In the genomic region with DNA sequence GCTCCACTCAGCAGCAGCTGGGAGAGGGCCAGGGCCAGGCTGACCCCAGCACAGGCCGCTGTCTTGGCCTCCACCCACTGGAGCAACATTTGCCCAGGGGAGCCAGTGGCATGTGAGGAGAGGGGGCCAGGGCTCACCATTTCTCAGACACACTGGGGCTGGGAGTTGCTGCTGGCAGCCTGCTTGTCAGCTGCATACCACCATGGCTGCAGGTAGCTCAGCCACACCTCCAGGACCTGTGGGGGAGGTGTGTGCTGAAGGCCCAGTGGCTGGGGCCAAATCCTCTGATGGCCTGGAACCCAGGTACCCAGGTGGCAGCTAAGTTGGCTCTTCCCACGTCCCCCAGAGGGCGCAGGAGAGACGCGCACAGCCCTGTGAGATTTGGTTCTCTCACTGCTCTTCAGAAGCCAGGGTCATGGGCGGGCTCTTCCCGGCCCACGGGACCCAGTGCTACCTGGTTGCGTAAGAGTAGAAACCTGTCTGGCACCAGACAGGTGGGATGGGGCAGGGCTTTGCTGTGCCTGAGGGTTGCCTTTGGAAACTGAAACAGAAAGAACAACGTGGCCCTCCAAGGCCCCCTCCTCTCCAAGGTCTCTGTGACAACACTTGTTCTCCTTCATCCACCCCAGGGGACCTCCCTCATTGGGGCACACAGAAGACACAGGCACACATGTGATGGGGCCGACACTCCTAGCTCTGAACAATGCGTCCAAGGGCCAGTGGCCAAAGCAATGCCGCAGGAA, we compare ENCODE assay signal across 8 cellular contexts.
A peak's percentile ranks its signal among the peaks of the same experiment; 100 is the strongest.
DNase-seq lines count a peak whose midpoint lies in the region; ATAC-seq and TF ChIP-seq lines count a peak whose summit lies in the region.

No MANE protein-coding gene starts in this region.

- no peaks in the 10 kb centered on the region for H3K36me3 Mint-ChIP-seq in activated T-helper 17 cell treated with anti-CD3 and anti-CD28 coated beads, Interleukin-2, amount 50 U/mL, for 72 hours (ENCODE audit: low read depth)
- no peaks in the 10 kb centered on the region for H3K36me3 Mint-ChIP-seq in glutamatergic neuron (ENCODE audit: unreplicated experiment)

- H3K27ac ChIP-seq in RWPE1 = no peak overlapping the region

- H3K9me3 Mint-ChIP-seq in activated T-helper 17 cell treated with anti-CD3 and anti-CD28 coated beads, Interleukin-2, amount 50 U/mL, for 72 hours = no peaks in the 10 kb centered on the region
- H3K9me3 Mint-ChIP-seq in glutamatergic neuron (ENCODE audit: unreplicated experiment) = peaks cover 7% of the 10 kb centered on the region

- TF ChIP-seq CTCF in RWPE1 (conservative IDR thresholded peaks at IDR 0.05; ENCODE audit: low read depth) (peak; percentile 70), glutamatergic neuron (IDR thresholded peaks at IDR 0.05; ENCODE audit: partially characterized antibody, unreplicated experiment) (peak; percentile 28)

- no peaks in the 10 kb centered on the region for H3K27me3 Mint-ChIP-seq in activated T-helper 17 cell treated with anti-CD3 and anti-CD28 coated beads, Interleukin-2, amount 50 U/mL, for 72 hours
- peaks cover 6% of the 10 kb centered on the region for H3K27me3 Mint-ChIP-seq in glutamatergic neuron (ENCODE audit: unreplicated experiment)

- peaks cover 3% of the 10 kb centered on the region for H3K4me1 Mint-ChIP-seq in activated T-helper 17 cell treated with anti-CD3 and anti-CD28 coated beads, Interleukin-2, amount 50 U/mL, for 72 hours
- peaks cover 3% of the 10 kb centered on the region for H3K4me1 Mint-ChIP-seq in glutamatergic neuron (ENCODE audit: low read depth, unreplicated experiment)

- DNase-seq in DMS79 (lab: John Stamatoyannopoulos, UW) (peak; percentile 73), Kasumi-1 (lab: John Stamatoyannopoulos, UW) (peak; percentile 17 to 63), RWPE1 (ENCODE audit: low spot score) (peak; percentile 68), glutamatergic neuron (peak; percentile 52), sciatic nerve (ENCODE audit: low spot score) (no peak)

- POLR2A ChIA-PET in RWPE1 (lab: Yijun Ruan, JAX; ENCODE audit: low non-redundant PET) = no interaction called here

- no peak overlapping the region for H3K4me3 Mint-ChIP-seq in activated T-helper 17 cell treated with anti-CD3 and anti-CD28 coated beads, Interleukin-2, amount 50 U/mL, for 72 hours
- H3K4me3 Mint-ChIP-seq in glutamatergic neuron (ENCODE audit: unreplicated experiment) = no peak overlapping the region

- intact Hi-C loops in sciatic nerve (cut with DNase I) = no loop called here

- H3K27ac Mint-ChIP-seq in activated T-helper 17 cell treated with anti-CD3 and anti-CD28 coated beads, Interleukin-2, amount 50 U/mL, for 72 hours = no peak overlapping the region
- no peak overlapping the region for H3K27ac Mint-ChIP-seq in glutamatergic neuron (ENCODE audit: unreplicated experiment)

- peak; percentile 85 for ATAC-seq in activated T-helper 17 cell treated with anti-CD3 and anti-CD28 coated beads, Interleukin-2, amount 50 U/mL, for 72 hours (replicated peaks)
- ATAC-seq in sciatic nerve (peak; percentile 36), GM19455 (IDR thresholded peaks at IDR 0.05; ENCODE audit: unreplicated experiment) (no peak), GM21526 (IDR thresholded peaks at IDR 0.05; ENCODE audit: low FRiP score, unreplicated experiment) (no peak)

- CTCF ChIA-PET in RWPE1 (lab: Yijun Ruan, JAX) = interaction anchor here (0.6 to 0.7 kb wide), 5 partner anchors 12 to 610 kb away, joined by 3 to 5 read pairs (median 3); no protein-coding TSS in a partner anchor

Comparison
In these comparisons a context has a peak if more than half of its experiments do, and no peak if none do; other contexts are left out.
1. ATAC-seq: peak in activated T-helper 17 cell treated with anti-CD3 and anti-CD28 coated beads, Interleukin-2, amount 50 U/mL, for 72 hours (single experiment) and sciatic nerve (single experiment); none in GM19455 (single experiment) and GM21526 (single experiment).